ENCODE assay signal across 10 cellular contexts in the genomic region with DNA sequence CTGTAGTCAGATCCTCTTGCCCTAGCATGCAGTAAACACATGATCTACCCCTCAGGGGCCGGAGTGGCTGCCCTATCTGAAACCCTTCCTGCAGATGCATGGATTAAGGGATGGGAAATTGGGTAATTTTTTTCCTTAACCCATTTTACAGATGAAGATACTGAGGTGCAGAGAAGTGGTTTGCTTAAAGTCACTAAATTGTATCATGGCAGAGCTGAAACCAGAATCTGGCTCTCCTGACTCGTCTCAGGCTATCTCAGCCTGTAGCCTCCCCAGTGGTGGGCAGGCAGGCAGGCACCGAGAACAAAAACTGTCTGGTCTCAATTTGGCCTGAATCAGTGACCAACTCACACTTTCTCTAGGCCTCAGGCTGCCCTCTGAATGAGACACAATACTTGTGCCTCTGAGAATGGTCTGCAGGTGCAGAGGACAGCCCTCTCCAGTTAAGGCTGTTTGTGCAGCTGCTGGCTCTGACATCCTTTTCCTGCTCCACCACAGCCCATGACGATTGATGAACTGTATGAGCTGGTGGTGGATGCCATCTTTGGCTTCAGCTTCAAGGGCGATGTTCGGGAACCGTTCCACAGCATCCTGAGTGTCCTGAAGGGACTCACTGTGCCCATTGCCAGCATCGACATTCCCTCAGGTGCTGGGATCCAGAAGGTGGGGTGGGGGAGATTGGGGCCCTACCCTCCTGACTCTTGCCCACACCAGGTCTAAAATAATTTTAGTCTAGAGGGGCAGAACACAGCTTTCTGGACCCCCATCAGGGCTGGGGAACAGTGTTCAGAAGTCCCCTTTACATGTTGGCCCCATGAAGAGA. TPM values are rescaled to one million over a fixed set of nuclear protein-coding genes. Genes with fewer than 3 reads are reported as not detected.
DNase-seq lines count a peak whose midpoint lies in the region; ATAC-seq and TF ChIP-seq lines count a peak whose summit lies in the region.
"Had no signal": no experiment of that assay in that cellular context is flagged by ENCODE, and none has a peak within 500 bp of the region (broad histone marks: within the 10 kb centered on the region; RNA-seq: fewer than 3 reads in every experiment).

No MANE protein-coding gene starts in this region.

- H4K20me1 ChIP-seq in DOHH2 (ENCODE audit: control insufficient read depth, insufficient read depth, low read depth, low read length), result no peaks in the 10 kb centered on the region

- H3K4me3 ChIP-seq in DOHH2 (ENCODE audit: low read length), result peak overlapping the region; percentile 95

- H3K36me3 Mint-ChIP-seq in activated T-helper 17 cell treated with anti-CD3 and anti-CD28 coated beads, Interleukin-2, amount 50 U/mL, for 72 hours (ENCODE audit: low read depth), result peaks cover 53% of the 10 kb centered on the region
- peaks cover 18% of the 10 kb centered on the region for H3K36me3 Mint-ChIP-seq in natural killer cell treated with Interleukin-12 subunit alpha and Interleukin-12 subunit beta and Interleukin-15 and Interleukin-18, amount 100 ng/mL, for 72 hours

- no peak for TF ChIP-seq CTCF in DOHH2 (IDR thresholded peaks at IDR 0.05; ENCODE audit: low read depth, low read length, poor library complexity, severe bottlenecking)

- H3K27ac Mint-ChIP-seq in activated T-helper 17 cell treated with anti-CD3 and anti-CD28 coated beads, Interleukin-2, amount 50 U/mL, for 72 hours, result peak overlapping the region; percentile 87
- peak overlapping the region; percentile 42 to 64 for H3K27ac Mint-ChIP-seq in natural killer cell treated with Interleukin-12 subunit alpha and Interleukin-12 subunit beta and Interleukin-15 and Interleukin-18, amount 100 ng/mL, for 72 hours

- H3K27me3 ChIP-seq in DOHH2 (ENCODE audit: control insufficient read depth, low read length), result no peaks in the 10 kb centered on the region

- no peaks in the 10 kb centered on the region for H3K9me3 Mint-ChIP-seq in activated T-helper 17 cell treated with anti-CD3 and anti-CD28 coated beads, Interleukin-2, amount 50 U/mL, for 72 hours
- H3K9me3 Mint-ChIP-seq in natural killer cell treated with Interleukin-12 subunit alpha and Interleukin-12 subunit beta and Interleukin-15 and Interleukin-18, amount 100 ng/mL, for 72 hours, result no peaks in the 10 kb centered on the region

- peaks cover 31% of the 10 kb centered on the region for H3K79me2 ChIP-seq in DOHH2 (ENCODE audit: control insufficient read depth, low read length)

- H3K9me2 ChIP-seq in DOHH2 (replicated peaks; ENCODE audit: control insufficient read depth, low read length), result no peaks in the 10 kb centered on the region

- H3K4me2 ChIP-seq in DOHH2 (ENCODE audit: low read length), result peak overlapping the region; percentile 93

- ATAC-seq in activated T-helper 17 cell treated with anti-CD3 and anti-CD28 coated beads, Interleukin-2, amount 50 U/mL, for 72 hours (replicated peaks), result no peak
- ATAC-seq in natural killer cell treated with Interleukin-12 subunit alpha and Interleukin-12 subunit beta and Interleukin-15 and Interleukin-18, amount 100 ng/mL, for 72 hours, result no peak
- ATAC-seq in GM21447 (IDR thresholded peaks at IDR 0.05; ENCODE audit: unreplicated experiment) (no peak), GM18517 (IDR thresholded peaks at IDR 0.05; ENCODE audit: unreplicated experiment) (no peak)

- no peaks in the 10 kb centered on the region for H3K9me3 ChIP-seq in DOHH2 (ENCODE audit: control insufficient read depth, insufficient read depth, low read length)

- peak; percentile 34 for DNase-seq in NCI-H1092 (lab: John Stamatoyannopoulos, UW)
- DNase-seq in natural killer cell treated with Interleukin-12 subunit alpha and Interleukin-12 subunit beta and Interleukin-15 and Interleukin-18, amount 100 ng/mL, for 72 hours (ENCODE audit: low spot score), result no peak
- no peak for DNase-seq in AG08396 (ENCODE audit: low spot score)
- DNase-seq in OCI-M1 (lab: John Stamatoyannopoulos, UW), result no peak
- DNase-seq: occipital lobe had no signal

- peak overlapping the region; percentile 83 for H3K4me3 Mint-ChIP-seq in activated T-helper 17 cell treated with anti-CD3 and anti-CD28 coated beads, Interleukin-2, amount 50 U/mL, for 72 hours
- H3K4me3 Mint-ChIP-seq in natural killer cell treated with Interleukin-12 subunit alpha and Interleukin-12 subunit beta and Interleukin-15 and Interleukin-18, amount 100 ng/mL, for 72 hours, result peak overlapping the region; percentile 75

- H3K27ac ChIP-seq in DOHH2 (ENCODE audit: low read depth, low read length), result 0 out of 2 replicates have a peak overlapping the region, but pooled peaks have one; percentile 54

- peaks cover 65% of the 10 kb centered on the region for H3K36me3 ChIP-seq in DOHH2 (ENCODE audit: control insufficient read depth, low read length)

- H3F3A ChIP-seq in DOHH2 (ENCODE audit: control insufficient read depth, insufficient read depth), result peaks cover 43% of the 10 kb centered on the region

- H3K27me3 Mint-ChIP-seq in activated T-helper 17 cell treated with anti-CD3 and anti-CD28 coated beads, Interleukin-2, amount 50 U/mL, for 72 hours, result no peaks in the 10 kb centered on the region
- H3K27me3 Mint-ChIP-seq in natural killer cell treated with Interleukin-12 subunit alpha and Interleukin-12 subunit beta and Interleukin-15 and Interleukin-18, amount 100 ng/mL, for 72 hours, result no peaks in the 10 kb centered on the region

- H3K4me1 Mint-ChIP-seq in activated T-helper 17 cell treated with anti-CD3 and anti-CD28 coated beads, Interleukin-2, amount 50 U/mL, for 72 hours, result peaks cover 7% of the 10 kb centered on the region
- H3K4me1 Mint-ChIP-seq in natural killer cell treated with Interleukin-12 subunit alpha and Interleukin-12 subunit beta and Interleukin-15 and Interleukin-18, amount 100 ng/mL, for 72 hours (ENCODE audit: low read depth in 2 of 2), result peaks cover 16 to 22% of the 10 kb centered on the region in 2 donors

- peaks cover 26% of the 10 kb centered on the region for H3K4me1 ChIP-seq in DOHH2 (ENCODE audit: control insufficient read depth, low read length)

RNA-seq across cellular contexts. Expression of a gene that starts 1.5 kb away (rescaled TPM):
- total RNA-seq in activated T-helper 17 cell treated with anti-CD3 and anti-CD28 coated beads, Interleukin-2, amount 50 U/mL, for 72 hours, result 10 to 100 TPM; 56.2 to 74.7 TPM
- total RNA-seq in natural killer cell treated with Interleukin-12 subunit alpha and Interleukin-12 subunit beta and Interleukin-15 and Interleukin-18, amount 100 ng/mL, for 72 hours, result 10 to 100 TPM; 54.0 to 67.5 TPM

RNA-seq across cellular contexts. Expression of a gene that starts 8.2 kb away (rescaled TPM):
- total RNA-seq in activated T-helper 17 cell treated with anti-CD3 and anti-CD28 coated beads, Interleukin-2, amount 50 U/mL, for 72 hours, result 10 to 100 TPM; 21.3 to 51.8 TPM
- total RNA-seq in natural killer cell treated with Interleukin-12 subunit alpha and Interleukin-12 subunit beta and Interleukin-15 and Interleukin-18, amount 100 ng/mL, for 72 hours, result 100 to 1,000 TPM in 1 of 2 donors, 10 to 100 TPM in 1; 47.9 to 135 TPM

RNA-seq across cellular contexts. Expression of a gene that starts 13.6 kb away (rescaled TPM):
- total RNA-seq in activated T-helper 17 cell treated with anti-CD3 and anti-CD28 coated beads, Interleukin-2, amount 50 U/mL, for 72 hours, result under 1 TPM in 1 of 2 donors, not detected in 1; 0.79 TPM
- total RNA-seq in natural killer cell treated with Interleukin-12 subunit alpha and Interleukin-12 subunit beta and Interleukin-15 and Interleukin-18, amount 100 ng/mL, for 72 hours, result 1 to 10 TPM; 1.8 to 2.2 TPM
- total RNA-seq: fibroblast of lung, occipital lobe had no signal

RNA-seq across cellular contexts. Expression of a gene that starts 20.8 kb away (rescaled TPM):
- total RNA-seq in activated T-helper 17 cell treated with anti-CD3 and anti-CD28 coated beads, Interleukin-2, amount 50 U/mL, for 72 hours, result 1 to 10 TPM; 8.7 to 9.4 TPM
- 1 to 10 TPM; 3.4 to 6.4 TPM for total RNA-seq in natural killer cell treated with Interleukin-12 subunit alpha and Interleukin-12 subunit beta and Interleukin-15 and Interleukin-18, amount 100 ng/mL, for 72 hours

RNA-seq across cellular contexts. Expression of a gene that starts 26.1 kb away (rescaled TPM):
- 1 to 10 TPM in 1 of 2 donors, under 1 TPM in 1; 0.30 to 1.5 TPM for total RNA-seq in activated T-helper 17 cell treated with anti-CD3 and anti-CD28 coated beads, Interleukin-2, amount 50 U/mL, for 72 hours
- not detected for total RNA-seq in natural killer cell treated with Interleukin-12 subunit alpha and Interleukin-12 subunit beta and Interleukin-15 and Interleukin-18, amount 100 ng/mL, for 72 hours
- total RNA-seq: fibroblast of lung, occipital lobe had no signal
